In the genomic region with DNA sequence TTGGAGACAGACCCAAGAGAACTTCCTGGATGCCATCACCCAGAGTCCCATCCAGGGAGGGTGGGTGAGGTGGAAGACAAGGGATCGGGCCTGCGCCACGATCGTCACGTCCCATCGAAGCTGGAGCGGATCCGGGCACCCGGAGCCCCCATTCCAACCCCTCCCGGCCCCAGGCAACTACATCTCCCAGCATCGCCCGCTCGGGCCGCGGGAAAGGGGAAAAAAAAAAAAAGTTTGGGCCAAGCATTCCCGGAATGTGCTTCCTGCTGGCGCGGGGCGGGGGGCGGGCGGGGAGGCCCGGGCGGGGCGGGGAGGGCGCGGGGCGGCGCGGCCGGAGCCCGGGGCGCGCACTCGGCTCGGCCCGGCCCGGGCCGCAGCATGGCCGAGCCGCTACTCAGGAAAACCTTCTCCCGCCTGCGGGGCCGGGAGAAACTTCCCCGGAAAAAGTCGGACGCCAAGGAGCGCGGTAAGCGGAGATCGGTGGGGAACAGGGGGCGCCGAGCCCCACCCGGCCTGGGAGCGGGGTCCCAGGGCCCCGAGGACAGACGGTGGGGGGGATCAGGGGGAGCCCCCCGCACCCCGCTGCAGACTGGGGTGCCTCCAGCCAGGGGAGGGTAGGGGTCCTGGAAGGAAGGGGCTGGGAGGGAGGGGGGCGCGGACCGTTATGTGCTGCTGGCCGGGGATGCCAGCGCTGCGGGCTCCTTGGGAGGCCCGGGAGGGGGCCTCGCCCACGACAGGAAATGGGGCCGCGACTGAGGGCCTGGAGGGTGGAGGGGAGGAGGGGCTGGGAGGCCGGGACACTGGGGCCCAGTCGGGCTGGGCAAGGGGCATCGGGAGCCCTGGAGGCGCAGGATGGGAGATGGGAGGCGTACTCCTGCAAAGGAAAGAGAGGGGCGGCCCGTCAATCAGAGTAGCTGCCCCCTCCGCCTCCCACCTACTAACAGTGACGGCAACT, we compare ENCODE assay signal across 8 cellular contexts. TPM values are rescaled to one million over a fixed set of nuclear protein-coding genes. Genes with fewer than 3 reads are reported as not detected.
DNase-seq lines count a peak whose midpoint lies in the region; ATAC-seq and TF ChIP-seq lines count a peak whose summit lies in the region.

A gene with protein sequence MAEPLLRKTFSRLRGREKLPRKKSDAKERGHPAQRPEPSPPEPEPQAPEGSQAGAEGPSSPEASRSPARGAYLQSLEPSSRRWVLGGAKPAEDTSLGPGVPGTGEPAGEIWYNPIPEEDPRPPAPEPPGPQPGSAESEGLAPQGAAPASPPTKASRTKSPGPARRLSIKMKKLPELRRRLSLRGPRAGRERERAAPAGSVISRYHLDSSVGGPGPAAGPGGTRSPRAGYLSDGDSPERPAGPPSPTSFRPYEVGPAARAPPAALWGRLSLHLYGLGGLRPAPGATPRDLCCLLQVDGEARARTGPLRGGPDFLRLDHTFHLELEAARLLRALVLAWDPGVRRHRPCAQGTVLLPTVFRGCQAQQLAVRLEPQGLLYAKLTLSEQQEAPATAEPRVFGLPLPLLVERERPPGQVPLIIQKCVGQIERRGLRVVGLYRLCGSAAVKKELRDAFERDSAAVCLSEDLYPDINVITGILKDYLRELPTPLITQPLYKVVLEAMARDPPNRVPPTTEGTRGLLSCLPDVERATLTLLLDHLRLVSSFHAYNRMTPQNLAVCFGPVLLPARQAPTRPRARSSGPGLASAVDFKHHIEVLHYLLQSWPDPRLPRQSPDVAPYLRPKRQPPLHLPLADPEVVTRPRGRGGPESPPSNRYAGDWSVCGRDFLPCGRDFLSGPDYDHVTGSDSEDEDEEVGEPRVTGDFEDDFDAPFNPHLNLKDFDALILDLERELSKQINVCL (plus strand): TSS at position 346 of the 955 bp plus-strand sequence. CDS start 33 bp downstream, at position 379.

- H3K4me3 ChIP-seq in HCT116 (replicated peaks in 1 of 2; ENCODE audit: low read depth in 1 of 2, low read length in 2 of 2) (peak within 1 kb of the TSS; percentile 58 to 66), gastroesophageal sphincter (peak within 1 kb of the TSS; percentile 97), neuronal stem cell (ENCODE audit: low read length in 2 of 2) (peak within 1 kb of the TSS; percentile 84 to 88), MM.1S (ENCODE audit: low read length) (no peak within 1 kb of the TSS)

- H2BK120ac ChIP-seq in neuronal stem cell (ENCODE audit: low read depth, low read length), result no peak within 1 kb of the TSS

- H3K23ac ChIP-seq in neuronal stem cell (ENCODE audit: low read depth, low read length, poor library complexity), result peak within 1 kb of the TSS; percentile 67

- DNase-seq in HCT116 (ENCODE audit: low read depth, low spot score), result no peak
- DNase-seq in activated T-cell treated with anti-CD3 and anti-CD28 coated beads, Interleukin-2, amount 50 U/mL, for 72 hours, result peak; percentile 62 to 65
- peak; percentile 71 for DNase-seq in neuronal stem cell (ENCODE audit: low spot score)
- no peak for DNase-seq in MM.1S
- no peak for DNase-seq in NOMO-1 treated with dmso at 0.1 percent for 144 hours (lab: John Stamatoyannopoulos, UW; ENCODE audit: unreplicated experiment)

- H3K9ac ChIP-seq in HCT116 (ENCODE audit: low read length), result peak within 1 kb of the TSS; percentile 72
- peak within 1 kb of the TSS; percentile 89 for H3K9ac ChIP-seq in neuronal stem cell (ENCODE audit: low read depth, low read length, poor library complexity)
- no peak within 1 kb of the TSS for H3K9ac ChIP-seq in MM.1S (ENCODE audit: low read length)

- TF ChIP-seq RAD21 in HCT116 (IDR thresholded peaks at IDR 0.05; ENCODE audit: low read depth), result no peak

- H3K4me1 Mint-ChIP-seq in activated T-cell treated with anti-CD3 and anti-CD28 coated beads, Interleukin-2, amount 50 U/mL, for 72 hours (ENCODE audit: low read depth), result peaks cover 12% of the 10 kb centered on the region

- H3K18ac ChIP-seq in neuronal stem cell (ENCODE audit: low read length), result peak within 1 kb of the TSS; percentile 98

- H2AFZ ChIP-seq in HCT116 (ENCODE audit: low read depth, low read length, poor library complexity, severe bottlenecking), result peak within 1 kb of the TSS; percentile 23
- peak within 1 kb of the TSS; percentile 99 for H2AFZ ChIP-seq in neuronal stem cell (ENCODE audit: low read length)
- no peak within 1 kb of the TSS for H2AFZ ChIP-seq in MM.1S (ENCODE audit: low read length)

- no peak within 1 kb of the TSS for H3K27ac Mint-ChIP-seq in activated T-cell treated with anti-CD3 and anti-CD28 coated beads, Interleukin-2, amount 50 U/mL, for 72 hours

- peak within 1 kb of the TSS; percentile 98 for H2BK5ac ChIP-seq in neuronal stem cell (ENCODE audit: low read length)

- H2BK15ac ChIP-seq in neuronal stem cell (ENCODE audit: low read length), result peak within 1 kb of the TSS; percentile 69

- H3K9me3 Mint-ChIP-seq in activated T-cell treated with anti-CD3 and anti-CD28 coated beads, Interleukin-2, amount 50 U/mL, for 72 hours, result peaks cover 12 to 16% of the 10 kb centered on the region in 2 donors

- peaks cover 21% of the 10 kb centered on the region for H3K27me3 Mint-ChIP-seq in activated T-cell treated with anti-CD3 and anti-CD28 coated beads, Interleukin-2, amount 50 U/mL, for 72 hours (ENCODE audit: low read depth)

- H3K36me3 ChIP-seq in HCT116 (ENCODE audit: control insufficient read depth in 1 of 2, insufficient read depth in 2 of 2, low read length in 2 of 2) (no peaks in the 10 kb centered on the region), gastroesophageal sphincter (peaks cover 0 to 39% of the 10 kb centered on the region in 2 donors), neuronal stem cell (replicated peaks in 1 of 2; ENCODE audit: control insufficient read depth in 2 of 2, insufficient read depth in 2 of 2, low read length in 2 of 2) (peaks cover 19 to 34% of the 10 kb centered on the region in 2 donors), MM.1S (replicated peaks; ENCODE audit: insufficient read depth, low read length) (no peaks in the 10 kb centered on the region)

- ATAC-seq in HCT116 (peak; percentile 73), gastroesophageal sphincter (peak; percentile 84), HG03108 (IDR thresholded peaks at IDR 0.05; ENCODE audit: unreplicated experiment) (no peak), GM21825 (IDR thresholded peaks at IDR 0.05; ENCODE audit: unreplicated experiment) (no peak)
- ATAC-seq in activated T-cell treated with anti-CD3 and anti-CD28 coated beads, Interleukin-2, amount 50 U/mL, for 72 hours (replicated peaks in 1 of 2), result peak; percentile 75 to 83

- no peaks in the 10 kb centered on the region for H3K9me2 ChIP-seq in HCT116 (ENCODE audit: insufficient read depth)
- H3K9me2 ChIP-seq in MM.1S (replicated peaks; ENCODE audit: insufficient read depth, low read length), result no peaks in the 10 kb centered on the region

- peak within 1 kb of the TSS; percentile 58 to 80 for H3K4me3 Mint-ChIP-seq in activated T-cell treated with anti-CD3 and anti-CD28 coated beads, Interleukin-2, amount 50 U/mL, for 72 hours

- peak within 1 kb of the TSS; percentile 98 for H4K91ac ChIP-seq in neuronal stem cell (ENCODE audit: low read depth, low read length, poor library complexity)

- no peak for TF ChIP-seq CTCF in HCT116 (IDR thresholded peaks at IDR 0.05 in 2 of 3, conservative IDR thresholded peaks at IDR 0.05 in 1 of 3; ENCODE audit: borderline replicate concordance in 1 of 3, insufficient read depth in 1 of 3, low read depth in 2 of 3, low read length in 2 of 3)
- TF ChIP-seq CTCF in gastroesophageal sphincter (IDR thresholded peaks at IDR 0.05), result no peak
- TF ChIP-seq CTCF in MM.1S (IDR thresholded peaks at IDR 0.05; ENCODE audit: low read length), result no peak

- 0% methylated on average over 2 to 9 of the region's 78 CpGs for WGBS in gastroesophageal sphincter (ENCODE audit: low coverage in 1 of 2), 2 donors
- no CpG with 5 or more reads among the region's 78 CpGs for WGBS in neuronal stem cell (ENCODE audit: extremely low coverage in 2 of 2, insufficient read length in 2 of 2, insufficient replicate concordance in 1 of 2), 2 donors

- no peaks in the 10 kb centered on the region for H3F3A ChIP-seq in MM.1S (ENCODE audit: insufficient read depth, low read length)

- POLR2A ChIA-PET in HCT116 (lab: Charles Lee), result interaction anchor here (1.2 kb wide), 1 partner anchor 19 kb away, joined by 3 read pairs; no protein-coding TSS in a partner anchor

- no peak within 1 kb of the TSS for H4K8ac ChIP-seq in neuronal stem cell (ENCODE audit: low read depth, low read length)

- H2BK12ac ChIP-seq in neuronal stem cell (ENCODE audit: low read length), result peak within 1 kb of the TSS; percentile 31

- H3K27ac ChIP-seq in HCT116 (ENCODE audit: low read depth, low read length), result peak within 1 kb of the TSS; percentile 45; the same call in 1 of the 2 replicates
- H3K27ac ChIP-seq in gastroesophageal sphincter, result peak within 1 kb of the TSS; percentile 87 to 97 (median 93)
- peak within 1 kb of the TSS; percentile 83 for H3K27ac ChIP-seq in neuronal stem cell (replicated peaks; ENCODE audit: low read length)
- H3K27ac ChIP-seq in MM.1S (ENCODE audit: low read length), result no peak within 1 kb of the TSS

- peaks cover 5 to 7% of the 10 kb centered on the region in 2 experiments; a peak in 2 of 4 replicates for H3K9me3 ChIP-seq in HCT116 (ENCODE audit: control insufficient read depth in 1 of 2, insufficient read depth in 1 of 2, low read depth in 1 of 2, low read length in 2 of 2)
- H3K9me3 ChIP-seq in gastroesophageal sphincter, result peaks cover 0 to 23% (median 0%) of the 10 kb centered on the region in 3 donors
- peaks cover 10 to 18% of the 10 kb centered on the region in 2 donors for H3K9me3 ChIP-seq in neuronal stem cell (replicated peaks in 1 of 2; ENCODE audit: control insufficient read depth in 2 of 2, insufficient read depth in 1 of 2, low read depth in 1 of 2, low read length in 2 of 2)
- no peaks in the 10 kb centered on the region for H3K9me3 ChIP-seq in MM.1S (replicated peaks; ENCODE audit: insufficient read depth, low read length)

- TF ChIP-seq POLR2A in HCT116 (IDR thresholded peaks at IDR 0.05; ENCODE audit: borderline replicate concordance, extremely low read depth, insufficient read depth, insufficient read length) (no peak), gastroesophageal sphincter (IDR thresholded peaks at IDR 0.05) (peak; percentile 71 to 74)

- peaks cover 7 to 20% of the 10 kb centered on the region in 2 experiments; a peak in 3 of 4 replicates for H3K4me1 ChIP-seq in HCT116 (ENCODE audit: control insufficient read depth in 1 of 2, insufficient read depth in 2 of 2, low read length in 2 of 2)
- peaks cover 0 to 23% (median 5%) of the 10 kb centered on the region in 3 donors for H3K4me1 ChIP-seq in gastroesophageal sphincter
- peaks cover 4 to 9% of the 10 kb centered on the region in 2 donors for H3K4me1 ChIP-seq in neuronal stem cell (ENCODE audit: control insufficient read depth in 2 of 2, insufficient read depth in 1 of 2, low read depth in 1 of 2, low read length in 2 of 2)
- no peaks in the 10 kb centered on the region for H3K4me1 ChIP-seq in MM.1S (ENCODE audit: low read length)

- BruUV-seq in HCT116 (replicated peaks; lab: Mats Ljungman, UMichigan), result no TSS peak

- peak within 1 kb of the TSS; percentile 87 for H3K4me2 ChIP-seq in HCT116 (ENCODE audit: low read length)
- H3K4me2 ChIP-seq in neuronal stem cell (ENCODE audit: insufficient read depth, low read length, poor library complexity, severe bottlenecking), result peak within 1 kb of the TSS; percentile 85
- no peak within 1 kb of the TSS for H3K4me2 ChIP-seq in MM.1S (ENCODE audit: low read depth, low read length)

- H2AK5ac ChIP-seq in neuronal stem cell (ENCODE audit: low read depth, low read length), result peak within 1 kb of the TSS; percentile 54

- RAD21 ChIA-PET in HCT116 (lab: Charles Lee; ENCODE audit: low non-redundant PET in 1 of 2, low total read pairs in 2 of 2, uncharacterized antibody in 2 of 2, unreplicated experiment in 2 of 2), result no interaction called here

- TF ChIP-seq EP300 in gastroesophageal sphincter (IDR thresholded peaks at IDR 0.05), result no peak

- CTCF ChIA-PET in HCT116 (lab: Charles Lee), result interaction anchor here (0.7 kb wide), 1 partner anchor 16 kb away, joined by 4 read pairs; no protein-coding TSS in a partner anchor

- H3K79me2 ChIP-seq in HCT116 (ENCODE audit: insufficient read depth, low read length), result no peaks in the 10 kb centered on the region
- no peaks in the 10 kb centered on the region for H3K79me2 ChIP-seq in MM.1S (ENCODE audit: low read length)

- no peaks in the 10 kb centered on the region for H4K20me1 ChIP-seq in HCT116 (ENCODE audit: insufficient read depth)
- no peaks in the 10 kb centered on the region for H4K20me1 ChIP-seq in MM.1S (ENCODE audit: insufficient read depth, low read length)

- peaks cover 9% of the 10 kb centered on the region for H3K79me1 ChIP-seq in neuronal stem cell (ENCODE audit: low read depth, low read length)

- peaks cover 13 to 15% of the 10 kb centered on the region in 2 donors for H3K36me3 Mint-ChIP-seq in activated T-cell treated with anti-CD3 and anti-CD28 coated beads, Interleukin-2, amount 50 U/mL, for 72 hours (ENCODE audit: insufficient read depth in 2 of 2)

- peak within 1 kb of the TSS; percentile 76 for H3K14ac ChIP-seq in neuronal stem cell (ENCODE audit: low read length)

- H3K27me3 ChIP-seq in HCT116 (ENCODE audit: insufficient read depth, low read length) (no peaks in the 10 kb centered on the region), gastroesophageal sphincter (no peaks in the 10 kb centered on the region), neuronal stem cell (ENCODE audit: control insufficient read depth in 3 of 3, insufficient read depth in 3 of 3, low read depth in 1 of 3, low read length in 3 of 3) (no peaks in the 10 kb centered on the region), MM.1S (replicated peaks; ENCODE audit: insufficient read depth, low read length) (peaks cover 72% of the 10 kb centered on the region)

- H3K4ac ChIP-seq in neuronal stem cell (ENCODE audit: low read length), result peak within 1 kb of the TSS; percentile 97

- intact Hi-C loops in HCT116 (cut with micrococcal nuclease), result no loop called here

RNA-seq across cellular contexts. Expression of the gene that starts here (rescaled TPM):
- total RNA-seq in HCT116 (2021; ENCODE audit: unreplicated experiment), result 4.9 TPM
- 4.7 and 4.8 TPM in 2 replicates for polyA plus RNA-seq in HCT116 (2012)
- 1 to 10 TPM; 1.4 to 1.6 TPM for total RNA-seq in activated T-cell treated with anti-CD3 and anti-CD28 coated beads, Interleukin-2, amount 50 U/mL, for 72 hours
- 100 to 1,000 TPM in 1 of 4 donors, 10 to 100 TPM in 3; 41.7 to 100 (median 52.4) TPM for total RNA-seq in gastroesophageal sphincter
- polyA plus RNA-seq in neuronal stem cell (2013, experiment 1 of 2), result 12.9 TPM
- 13.2 TPM for polyA plus RNA-seq in neuronal stem cell (2013, experiment 2 of 2)

Comparison
In these comparisons a context has a peak if more than half of its experiments do, and no peak if none do; other contexts are left out.
1. ATAC-seq: peak in HCT116 (single experiment), activated T-cell treated with anti-CD3 and anti-CD28 coated beads, Interleukin-2, amount 50 U/mL, for 72 hours (2 of 2) and gastroesophageal sphincter (single experiment); none in HG03108 (single experiment) and GM21825 (single experiment).
2. DNase-seq: peak in activated T-cell treated with anti-CD3 and anti-CD28 coated beads, Interleukin-2, amount 50 U/mL, for 72 hours (2 of 2) and neuronal stem cell (single experiment); none in HCT116 (single experiment), MM.1S (single experiment) and NOMO-1 treated with dmso at 0.1 percent for 144 hours (single experiment).